8 cellular contexts compared by ENCODE assay signal in genomic region chr2:263774-264492, GRCh38. TPM values are rescaled to one million over a fixed set of nuclear protein-coding genes. Genes with fewer than 3 reads are reported as not detected.
A peak's percentile ranks its signal among the peaks of the same experiment; 100 is the strongest.
DNase-seq lines count a peak whose midpoint lies in the region; ATAC-seq and TF ChIP-seq lines count a peak whose summit lies in the region.

Gene SH3YL1 (minus strand): TSS chr2:264032. CDS start chr2:263984, 48 bp downstream.

- H3K4me3 ChIP-seq in neutrophil (ENCODE audit: low read depth in 1 of 2, low read length in 1 of 2) (peak within 1 kb of the TSS; percentile 74 to 91), upper lobe of right lung (peak within 1 kb of the TSS; percentile 82)

- H3K9me3 ChIP-seq in neutrophil (no peaks in the 10 kb centered on the region), upper lobe of right lung (no peaks in the 10 kb centered on the region)

- no peak for TF ChIP-seq CTCF in foreskin keratinocyte (conservative IDR thresholded peaks at IDR 0.05)
- TF ChIP-seq CTCF in neutrophil (IDR thresholded peaks at IDR 0.05), result no peak
- no peak for TF ChIP-seq CTCF in upper lobe of right lung (IDR thresholded peaks at IDR 0.05)

- intact Hi-C loops in upper lobe of right lung (cut with DNase I), result no loop called here

- peak within 1 kb of the TSS; percentile 68 for H3K27ac ChIP-seq in foreskin keratinocyte
- peak within 1 kb of the TSS; percentile 68 for H3K27ac ChIP-seq in neutrophil
- peak within 1 kb of the TSS; percentile 85 for H3K27ac ChIP-seq in upper lobe of right lung

- H3K27me3 ChIP-seq in foreskin keratinocyte (no peaks in the 10 kb centered on the region), neutrophil (peaks cover 14% of the 10 kb centered on the region), upper lobe of right lung (no peaks in the 10 kb centered on the region)

- H3K36me3 ChIP-seq in neutrophil (no peaks in the 10 kb centered on the region), upper lobe of right lung (no peaks in the 10 kb centered on the region)

- H3K4me1 ChIP-seq in foreskin keratinocyte, result peaks cover 7% of the 10 kb centered on the region
- H3K4me1 ChIP-seq in neutrophil (ENCODE audit: control insufficient read depth in 1 of 2, insufficient read depth in 1 of 2, low read depth in 1 of 2, low read length in 1 of 2), result peaks cover 18 to 19% of the 10 kb centered on the region in 2 experiments
- H3K4me1 ChIP-seq in upper lobe of right lung, result peaks cover 37% of the 10 kb centered on the region

- ATAC-seq in HG02610 (IDR thresholded peaks at IDR 0.05; ENCODE audit: unreplicated experiment) (peak; percentile 21), foreskin keratinocyte (peak; percentile 53), upper lobe of right lung (peak; percentile 74)

- DNase-seq in GM03348 (ENCODE audit: low spot score) (peak; percentile 42), NCI-H774 (lab: John Stamatoyannopoulos, UW) (peak; percentile 57), foreskin keratinocyte (peak; percentile 31 to 60), upper lobe of right lung (peak; percentile 90), SKM-1 treated with dmso at 0.1 percent for 144 hours (lab: John Stamatoyannopoulos, UW; ENCODE audit: unreplicated experiment) (no peak)
- DNase-seq in activated T-helper 9 cell treated with anti-CD3 and anti-CD28 coated beads, Interleukin-2, amount 50 U/mL, for 16 hours (ENCODE audit: low read depth), result peak; percentile 45

RNA-seq across cellular contexts. Expression of gene SH3YL1, which starts in this region (rescaled TPM):
- total RNA-seq in foreskin keratinocyte (31.2 and 34.0 TPM in 2 replicates), upper lobe of right lung (48.3 TPM)
- 21.9 and 26.1 TPM in 2 replicates for polyA plus RNA-seq in foreskin keratinocyte

Comparison
In these comparisons a context has a peak if more than half of its experiments do, and no peak if none do; other contexts are left out.
1. ATAC-seq: peak in every context shown above with its lines; median percentile 74 in upper lobe of right lung; 53 in foreskin keratinocyte; 21 in HG02610.